In genomic region chr14:20712900-20713299, GRCh38 we compare ENCODE assay signal across 1 cellular context.
TF ChIP-seq lines count a peak whose summit lies in the region.

No MANE protein-coding gene starts in this region.

TF ChIP-seq in GM23338, 12 proteins besides CTCF, POLR2A, EP300 and RAD21 (continued from another document):
- TF ChIP-seq ZNF331 (CRISPR knock-in tag; IDR thresholded peaks at IDR 0.05; ENCODE audit: low read depth) = no peak
